In genomic region chr22:39215430-39216142, GRCh38 we compare ENCODE assay signal across 1 cellular context.
TF ChIP-seq lines count a peak whose summit lies in the region.

No MANE protein-coding gene starts in this region.

TF ChIP-seq in HepG2, 621 proteins besides CTCF, POLR2A, EP300 and RAD21 (continued from another document):
- peak; percentile 47; the same call in 1 of the 2 replicates for TF ChIP-seq HIC2 (CRISPR knock-in tag; IDR thresholded peaks at IDR 0.05; ENCODE audit: low read depth)
- TF ChIP-seq YY1 (IDR thresholded peaks at IDR 0.05; ENCODE audit: insufficient read depth, insufficient replicate concordance, low read depth, low read length), result peak; percentile 6
- no peak for TF ChIP-seq ZNF749 (CRISPR knock-in tag; IDR thresholded peaks at IDR 0.05; ENCODE audit: borderline replicate concordance)
- no peak for TF ChIP-seq HNRNPK (IDR thresholded peaks at IDR 0.05; ENCODE audit: low read depth, low read length, poor library complexity, severe bottlenecking)
- TF ChIP-seq SMC3 (IDR thresholded peaks at IDR 0.05; ENCODE audit: low read length), result peak; percentile 51
- TF ChIP-seq ZNF781 (CRISPR knock-in tag; IDR thresholded peaks at IDR 0.05; ENCODE audit: borderline replicate concordance, not compliant biosample characterization), result no peak
- no peak for TF ChIP-seq NRL (CRISPR knock-in tag; IDR thresholded peaks at IDR 0.05; ENCODE audit: borderline replicate concordance)
- TF ChIP-seq RELA (CRISPR knock-in tag; IDR thresholded peaks at IDR 0.05), result no peak
- peak; percentile 21; the same call in 1 of the 2 replicates for TF ChIP-seq ZNF350 (CRISPR knock-in tag; IDR thresholded peaks at IDR 0.05; ENCODE audit: borderline replicate concordance, low read depth)
- TF ChIP-seq STAG1 (CRISPR knock-in tag; IDR thresholded peaks at IDR 0.05), result peak; percentile 64
- TF ChIP-seq TBX2 (CRISPR knock-in tag; IDR thresholded peaks at IDR 0.05; ENCODE audit: borderline replicate concordance), result peak; percentile 28; the same call in 1 of the 2 replicates
- TF ChIP-seq RFX1 (IDR thresholded peaks at IDR 0.05), result no peak
- TF ChIP-seq SKIL (CRISPR knock-in tag; IDR thresholded peaks at IDR 0.05; ENCODE audit: borderline replicate concordance), result no peak
- TF ChIP-seq ZNF512B (CRISPR knock-in tag; IDR thresholded peaks at IDR 0.05; ENCODE audit: borderline replicate concordance), result 0 out of 2 replicates have a peak, but pooled peaks have one; percentile 41
- TF ChIP-seq MAZ (IDR thresholded peaks at IDR 0.05; ENCODE audit: borderline replicate concordance, low read depth, low read length), result no peak
- TF ChIP-seq MAZ (CRISPR knock-in tag; IDR thresholded peaks at IDR 0.05; ENCODE audit: low read depth), result peak; percentile 51; the same call in 1 of the 2 replicates
- TF ChIP-seq MXI1 (IDR thresholded peaks at IDR 0.05; ENCODE audit: borderline replicate concordance, low read depth, low read length), result no peak
